Comparison of ENCODE assay signal across 8 cellular contexts in the genomic region with DNA sequence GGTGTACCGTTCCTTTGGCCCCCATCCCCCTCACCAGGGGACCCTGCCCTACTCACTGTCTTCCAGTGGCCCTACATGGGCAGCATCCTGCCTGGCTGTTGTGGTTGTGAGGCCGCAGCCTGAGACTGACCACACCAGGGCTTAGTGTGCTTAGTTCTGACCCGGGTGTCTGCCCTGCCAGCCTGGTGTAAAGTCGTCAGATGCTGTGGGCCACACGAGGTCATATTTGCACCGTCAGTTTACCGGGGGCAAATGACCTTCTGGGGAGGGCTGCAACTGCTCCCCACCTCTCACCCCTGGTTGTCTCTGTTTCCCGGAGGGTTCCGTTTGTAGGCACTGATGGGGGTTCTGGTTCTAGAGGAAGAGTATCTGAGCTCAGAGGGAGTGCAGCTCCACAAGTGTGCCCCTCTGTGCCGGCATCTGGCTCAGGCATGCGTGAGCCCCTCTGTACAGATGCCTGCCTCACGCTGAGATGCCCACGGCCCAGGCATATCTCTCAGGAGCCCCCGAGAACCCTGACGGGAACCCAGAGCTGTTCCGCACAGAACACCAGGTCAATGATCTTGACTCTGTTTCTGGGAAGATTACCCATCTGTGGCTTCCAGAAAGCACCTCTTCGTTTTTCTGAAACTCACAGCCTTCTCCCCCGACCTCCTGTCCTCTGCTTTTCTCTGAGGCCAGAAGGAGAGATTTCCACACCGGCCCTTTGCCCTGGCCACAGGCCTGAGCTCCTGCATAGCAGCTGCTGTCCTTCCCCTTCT. TPM values are rescaled to one million over a fixed set of nuclear protein-coding genes. Genes with fewer than 3 reads are reported as not detected.
DNase-seq lines count a peak whose midpoint lies in the region; ATAC-seq and TF ChIP-seq lines count a peak whose summit lies in the region.

No MANE protein-coding gene starts in this region.

- H3K9me3 Mint-ChIP-seq in stimulated activated memory B cell treated with anti-CD40 and anti-IgM and Interleukin-4, amounts not matched to agents 10 μg/mL and 1 μg/mL and 100 μg/mL, for 72 hours, result no peaks in the 10 kb centered on the region
- no peaks in the 10 kb centered on the region for H3K9me3 Mint-ChIP-seq in progenitor cell of endocrine pancreas (ENCODE audit: low read depth)

- intact Hi-C loops in colonic mucosa (cut with DNase I), result no loop called here

- no peaks in the 10 kb centered on the region for H3K9me3 ChIP-seq in colonic mucosa

- peak overlapping the region; percentile 94 for H3K4me3 Mint-ChIP-seq in stimulated activated memory B cell treated with anti-CD40 and anti-IgM and Interleukin-4, amounts not matched to agents 10 μg/mL and 1 μg/mL and 100 μg/mL, for 72 hours
- no peak overlapping the region for H3K4me3 Mint-ChIP-seq in progenitor cell of endocrine pancreas (ENCODE audit: low read depth)

- peaks cover 32% of the 10 kb centered on the region for H3K36me3 Mint-ChIP-seq in stimulated activated memory B cell treated with anti-CD40 and anti-IgM and Interleukin-4, amounts not matched to agents 10 μg/mL and 1 μg/mL and 100 μg/mL, for 72 hours
- no peaks in the 10 kb centered on the region for H3K36me3 Mint-ChIP-seq in progenitor cell of endocrine pancreas (ENCODE audit: insufficient read depth)

- peak overlapping the region; percentile 72 for H3K27ac ChIP-seq in colonic mucosa

- no peaks in the 10 kb centered on the region for H3K27me3 Mint-ChIP-seq in stimulated activated memory B cell treated with anti-CD40 and anti-IgM and Interleukin-4, amounts not matched to agents 10 μg/mL and 1 μg/mL and 100 μg/mL, for 72 hours
- H3K27me3 Mint-ChIP-seq in progenitor cell of endocrine pancreas, result no peaks in the 10 kb centered on the region

- no peak for DNase-seq in colonic mucosa
- DNase-seq in SHP77 treated with DMSO at 0.1 percent for 48 hours (lab: John Stamatoyannopoulos, UW), result no peak
- no peak for DNase-seq in T1000 (lab: John Stamatoyannopoulos, UW)
- no peak for DNase-seq in SIG-M5 treated with dmso at 0.1 percent for 504 hours (lab: John Stamatoyannopoulos, UW; ENCODE audit: unreplicated experiment)
- no peak for DNase-seq in progenitor cell of endocrine pancreas (ENCODE audit: low spot score, unreplicated experiment)

- peak overlapping the region; percentile 4 for H3K4me3 ChIP-seq in colonic mucosa

- no peaks in the 10 kb centered on the region for H3K36me3 ChIP-seq in colonic mucosa

- H3K4me1 ChIP-seq in colonic mucosa, result peaks cover 46% of the 10 kb centered on the region

- peak overlapping the region; percentile 76 to 91 for H3K9ac ChIP-seq in colonic mucosa (ENCODE audit: low read depth in 2 of 2, low read length in 2 of 2)

- peak overlapping the region; percentile 95 for H3K27ac Mint-ChIP-seq in stimulated activated memory B cell treated with anti-CD40 and anti-IgM and Interleukin-4, amounts not matched to agents 10 μg/mL and 1 μg/mL and 100 μg/mL, for 72 hours
- H3K27ac Mint-ChIP-seq in progenitor cell of endocrine pancreas, result no peak overlapping the region

- H3K27me3 ChIP-seq in colonic mucosa, result no peaks in the 10 kb centered on the region

- peak; percentile 25 for ATAC-seq in GM19043 (IDR thresholded peaks at IDR 0.05; ENCODE audit: low read depth, unreplicated experiment)
- peak; percentile 13 for ATAC-seq in HG03103 (IDR thresholded peaks at IDR 0.05; ENCODE audit: low read depth, unreplicated experiment)
- ATAC-seq in stimulated activated memory B cell treated with anti-CD40 and anti-IgM and Interleukin-4, amounts not matched to agents 10 μg/mL and 1 μg/mL and 100 μg/mL, for 72 hours, result peak; percentile 52

- peaks cover 97% of the 10 kb centered on the region for H3K4me1 Mint-ChIP-seq in stimulated activated memory B cell treated with anti-CD40 and anti-IgM and Interleukin-4, amounts not matched to agents 10 μg/mL and 1 μg/mL and 100 μg/mL, for 72 hours
- peaks cover 1% of the 10 kb centered on the region for H3K4me1 Mint-ChIP-seq in progenitor cell of endocrine pancreas (ENCODE audit: low read depth)

- TF ChIP-seq CTCF in colonic mucosa (IDR thresholded peaks at IDR 0.05) (no peak), progenitor cell of endocrine pancreas (IDR thresholded peaks at IDR 0.05; ENCODE audit: unreplicated experiment) (no peak)

RNA-seq across cellular contexts. Expression of gene KLF13, which starts 19.2 kb away (rescaled TPM):
- 10 to 100 TPM; 68.9 to 92.3 TPM for total RNA-seq in colonic mucosa
- 26.9 and 34.0 TPM in 2 replicates for total RNA-seq in progenitor cell of endocrine pancreas
